In the genomic region with DNA sequence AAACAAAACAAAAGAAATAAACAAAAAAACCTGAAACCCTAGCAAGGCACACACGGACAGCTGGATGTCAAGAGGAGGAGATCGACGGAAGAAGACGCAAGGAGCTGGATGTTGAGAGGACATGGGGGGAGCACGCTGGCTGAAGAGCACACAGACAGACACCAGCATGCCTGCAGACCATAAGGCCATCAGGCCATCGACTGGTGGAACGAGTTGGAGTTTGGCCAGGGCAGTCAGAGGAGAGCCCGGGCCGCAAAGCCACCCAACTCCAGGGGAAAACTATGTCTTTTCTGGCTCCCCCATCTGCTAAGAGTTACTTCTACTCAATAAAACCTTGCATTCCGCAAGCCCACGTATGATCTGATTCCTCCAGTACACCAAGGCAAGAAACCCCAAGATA, we compare ENCODE assay signal across 8 cellular contexts.
"Had no signal": no experiment of that assay in that cellular context is flagged by ENCODE, and none has a peak within 500 bp of the region (broad histone marks: within the 10 kb centered on the region; RNA-seq: fewer than 3 reads in every experiment).

No MANE protein-coding gene starts in this region.

- DNase-seq: GDM1, GF-D8 had no signal

- FAIRE-seq: G401.6, GM12878, GM12891, GM12892, GM18507, GM19239 had no signal

- ATAC-seq: GM12878 had no signal

- H3K4me3 ChIP-seq: GM12878 had no signal
